In genomic region chr10:11824376-11824775, GRCh38 we compare ENCODE assay signal across 1 cellular context.
TF ChIP-seq lines count a peak whose summit lies in the region.

No MANE protein-coding gene starts in this region.

TF ChIP-seq in GM23338, 12 proteins besides CTCF, POLR2A, EP300 and RAD21 (continued from another document):
- TF ChIP-seq ZNF462 (CRISPR knock-in tag; IDR thresholded peaks at IDR 0.05): no peak
- TF ChIP-seq ZNF331 (CRISPR knock-in tag; IDR thresholded peaks at IDR 0.05; ENCODE audit: low read depth): no peak
